In the genomic region with DNA sequence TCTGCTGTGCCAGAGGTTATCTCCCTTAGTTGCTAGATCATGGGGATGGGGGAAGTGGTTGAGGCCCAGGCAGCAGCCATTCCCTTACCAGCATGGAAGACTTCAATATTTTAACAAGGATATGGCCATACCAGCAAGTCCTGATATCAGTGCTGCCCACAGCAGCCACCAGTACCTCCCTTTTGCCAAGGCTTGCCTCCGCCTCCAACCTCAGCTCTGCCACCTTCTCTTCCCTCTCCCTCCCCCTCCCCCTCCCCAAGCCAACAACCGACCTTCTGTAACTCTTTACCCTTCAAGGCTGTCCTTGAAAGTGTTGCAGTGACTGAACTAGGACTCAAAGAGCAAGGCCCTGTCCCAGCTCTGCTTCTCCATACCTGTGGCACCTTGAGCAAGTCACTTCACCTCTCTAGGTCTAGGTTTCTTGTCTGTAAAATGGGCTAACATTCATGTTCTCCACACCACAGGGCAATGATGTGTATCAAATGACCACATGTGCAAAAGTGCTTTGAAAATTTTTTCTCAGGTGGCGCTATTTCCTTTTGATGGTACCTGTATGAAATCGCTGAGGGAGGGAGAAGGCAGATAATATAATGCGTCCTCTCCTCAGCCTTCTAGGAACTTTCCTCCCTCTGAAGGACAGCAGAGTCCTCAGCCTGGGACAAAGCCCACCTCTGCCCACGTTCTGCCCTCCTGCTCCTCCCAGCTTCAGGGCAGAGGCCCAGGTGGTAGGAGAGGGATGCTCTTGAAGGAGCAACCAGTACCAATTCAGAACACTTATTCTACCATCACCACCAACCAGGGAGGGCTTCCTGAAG, we compare ENCODE assay signal across 11 cellular contexts. TPM values are rescaled to one million over a fixed set of nuclear protein-coding genes. Genes with fewer than 3 reads are reported as not detected.
DNase-seq lines count a peak whose midpoint lies in the region; ATAC-seq and TF ChIP-seq lines count a peak whose summit lies in the region.
"Had no signal": no experiment of that assay in that cellular context is flagged by ENCODE, and none has a peak within 500 bp of the region (broad histone marks: within the 10 kb centered on the region; RNA-seq: fewer than 3 reads in every experiment).

No MANE protein-coding gene starts in this region.

- no peak overlapping the region for H3K4me3 ChIP-seq in psoas muscle

- H3K27me3 ChIP-seq in psoas muscle (ENCODE audit: insufficient read depth in 3 of 3, low read length in 2 of 3), result no peaks in the 10 kb centered on the region

- CTCF ChIA-PET in Calu3 (lab: Charles Lee), result no interaction called here

- ATAC-seq in psoas muscle, result no peak
- no peak for ATAC-seq in GM21529 (IDR thresholded peaks at IDR 0.05; ENCODE audit: unreplicated experiment)

- peaks cover 71% of the 10 kb centered on the region for H3K36me3 Mint-ChIP-seq in Calu3 (ENCODE audit: insufficient read depth, unreplicated experiment)
- peaks cover 18% of the 10 kb centered on the region for H3K36me3 Mint-ChIP-seq in dendritic cell treated with granulocyte-macrophage colony-stimulating factor and Interleukin-4, amounts not matched to agents 40 ng/mL and 50 ng/mL, for 4 days (ENCODE audit: low read depth)

- peaks cover 2 to 26% of the 10 kb centered on the region in 2 donors for H3K36me3 ChIP-seq in psoas muscle (ENCODE audit: insufficient read depth in 1 of 2, low read depth in 1 of 2)

- H3K9me3 Mint-ChIP-seq in Calu3 (ENCODE audit: low read depth, unreplicated experiment), result no peaks in the 10 kb centered on the region
- no peaks in the 10 kb centered on the region for H3K9me3 Mint-ChIP-seq in dendritic cell treated with granulocyte-macrophage colony-stimulating factor and Interleukin-4, amounts not matched to agents 40 ng/mL and 50 ng/mL, for 4 days

- H3K9me3 ChIP-seq in psoas muscle, result no peaks in the 10 kb centered on the region

- DNase-seq in Calu3 (no peak), OCI-M1 (lab: John Stamatoyannopoulos, UW) (peak; percentile 39), psoas muscle (no peak), HPDE6-E6E7 (ENCODE audit: extremely low spot score) (no peak), NCI-H2081 treated with DMSO at 0.1 percent for 48 hours (lab: John Stamatoyannopoulos, UW) (no peak)
- no peak for DNase-seq in stimulated activated CD8-positive, alpha-beta memory T cell treated with anti-CD3 and anti-CD28 coated beads, Interleukin-4, amount 100 ng/mL, for 48 hours
- DNase-seq: NCI-H2081 had no signal

- TF ChIP-seq CTCF in Calu3 (IDR thresholded peaks at IDR 0.05; ENCODE audit: unreplicated experiment) (no peak), psoas muscle (IDR thresholded peaks at IDR 0.05) (no peak)

- WGBS in psoas muscle, 3 donors, result 63 to 73% (median 71%) methylated on average over 6 of the region's 6 CpGs

- H3K27ac ChIP-seq in psoas muscle, result peak overlapping the region; percentile 83
- H3K27ac ChIP-seq: HL-60 had no signal

- intact Hi-C loops in Calu3 (cut with micrococcal nuclease; ENCODE audit: unreplicated experiment), result loop anchor here (10.0 kb wide), 1 partner anchor 50 kb away; the partner anchor contains the start of gene SCNN1A
- intact Hi-C loops in dendritic cell treated with granulocyte-macrophage colony-stimulating factor and Interleukin-4, amounts not matched to agents 40 ng/mL and 50 ng/mL, for 4 days (cut with micrococcal nuclease), result loop anchor here (5.0 kb wide), 2 partner anchors 37 to 207 kb away; partner anchors contain the start of gene GAPDH
- intact Hi-C loops in psoas muscle (cut with DNase I), result loop anchor here (5.0 kb wide), 2 partner anchors 127 to 142 kb away; partner anchors contain the start of gene TAPBPL (in 1 of the 2)

- BruUV-seq in Calu3 (replicated peaks; lab: Mats Ljungman, UMichigan), result no TSS peak

- H3K27me3 Mint-ChIP-seq in Calu3 (ENCODE audit: unreplicated experiment), result no peaks in the 10 kb centered on the region
- H3K27me3 Mint-ChIP-seq in dendritic cell treated with granulocyte-macrophage colony-stimulating factor and Interleukin-4, amounts not matched to agents 40 ng/mL and 50 ng/mL, for 4 days, result peaks cover 4% of the 10 kb centered on the region

- no peak overlapping the region for H3K4me3 Mint-ChIP-seq in Calu3 (ENCODE audit: low read depth, unreplicated experiment)
- no peak overlapping the region for H3K4me3 Mint-ChIP-seq in dendritic cell treated with granulocyte-macrophage colony-stimulating factor and Interleukin-4, amounts not matched to agents 40 ng/mL and 50 ng/mL, for 4 days

- peaks cover 23% of the 10 kb centered on the region for H3K4me1 Mint-ChIP-seq in Calu3 (ENCODE audit: low read depth, unreplicated experiment)
- peaks cover 68% of the 10 kb centered on the region for H3K4me1 Mint-ChIP-seq in dendritic cell treated with granulocyte-macrophage colony-stimulating factor and Interleukin-4, amounts not matched to agents 40 ng/mL and 50 ng/mL, for 4 days (ENCODE audit: low read depth)

- peak overlapping the region; percentile 21 for H3K27ac Mint-ChIP-seq in Calu3 (ENCODE audit: unreplicated experiment)
- peak overlapping the region; percentile 91 for H3K27ac Mint-ChIP-seq in dendritic cell treated with granulocyte-macrophage colony-stimulating factor and Interleukin-4, amounts not matched to agents 40 ng/mL and 50 ng/mL, for 4 days

- peaks cover 65% of the 10 kb centered on the region for H3K4me1 ChIP-seq in psoas muscle

RNA-seq across cellular contexts. Expression of gene PLEKHG6, which starts 14.7 kb away (rescaled TPM):
- total RNA-seq in Calu3 (2022) (25.1 and 32.3 TPM in 2 replicates), psoas muscle (not detected)
- polyA plus RNA-seq in psoas muscle, result under 1 TPM in 2 of 3 donors, not detected in 1; 0.20 to 0.39 TPM
- total RNA-seq: Daoy had no signal

RNA-seq across cellular contexts. Expression of gene TNFRSF1A, which starts 16.7 kb away (rescaled TPM):
- total RNA-seq in Calu3 (2022), result 76.7 and 79.3 TPM in 2 replicates
- total RNA-seq in psoas muscle, result 100 to 1,000 TPM in 3 of 4 donors, 10 to 100 TPM in 1; 38.8 to 224 (median 127) TPM
- polyA plus RNA-seq in psoas muscle, result 100 to 1,000 TPM in 1 of 3 donors, 10 to 100 TPM in 2; 53.7 to 117 (median 65.4) TPM

RNA-seq across cellular contexts. Expression of gene SCNN1A, which starts 50.2 kb away (rescaled TPM):
- total RNA-seq in Calu3 (2022), result 36.5 and 53.5 TPM in 2 replicates
- under 1 TPM; 0.30 to 0.57 (median 0.48) TPM for total RNA-seq in psoas muscle
- polyA plus RNA-seq in psoas muscle, result under 1 TPM; 0.03 to 0.39 (median 0.31) TPM

RNA-seq across cellular contexts. Expression of gene LTBR, which starts 58.8 kb away (rescaled TPM):
- total RNA-seq in Calu3 (2022) (165 and 167 TPM in 2 replicates), psoas muscle (10 to 100 TPM; 23.7 to 38.6 (median 34.1) TPM)
- polyA plus RNA-seq in psoas muscle, result 10 to 100 TPM; 15.3 to 38.8 (median 34.5) TPM

Comparison
In these comparisons a context has a peak if more than half of its experiments do, and no peak if none do; other contexts are left out.
1. RNA of gene PLEKHG6, which starts 14.7 kb away (total RNA-seq): 25.1 to 32.3 TPM in Calu3; not detected in psoas muscle; every median in the first group is over 10 times any median in the second.
2. RNA of gene SCNN1A, which starts 50.2 kb away (total RNA-seq): 36.5 to 53.5 TPM in Calu3; 0.30 to 0.57 TPM in psoas muscle; every median in the first group is over 10 times any median in the second.